ENCODE assay signal across 16 cellular contexts in genomic region chr5:142115937-142116614, GRCh38. TPM values are rescaled to one million over a fixed set of nuclear protein-coding genes. Genes with fewer than 3 reads are reported as not detected.
DNase-seq lines count a peak whose midpoint lies in the region; TF ChIP-seq lines count a peak whose summit lies in the region.
"Had no signal": no experiment of that assay in that cellular context is flagged by ENCODE, and none has a peak within 500 bp of the region (broad histone marks: within the 10 kb centered on the region; RNA-seq: fewer than 3 reads in every experiment).

No MANE protein-coding gene starts in this region.

- DNase-seq in activated naive CD4-positive, alpha-beta T cell treated with anti-CD3 and anti-CD28 coated beads for 36 hours, result no peak
- no peak for DNase-seq in activated naive CD4-positive, alpha-beta T cell treated with anti-CD3 and anti-CD28 coated beads, Interleukin-2, amount 10 ng/mL, durations not matched to agents 7 days and 5 days
- DNase-seq in SK-N-MC (ENCODE audit: low read depth, low spot score), result no peak
- DNase-seq in epithelial cell of esophagus (ENCODE audit: low read depth), result peak; percentile 59
- DNase-seq in activated CD8-positive, alpha-beta memory T cell treated with anti-CD3 and anti-CD28 coated beads, Interleukin-2, amount 50 U/mL, for 48 hours, result no peak
- DNase-seq in KBM-7, result no peak
- no peak for DNase-seq in mucosa of gallbladder (ENCODE audit: low spot score)
- DNase-seq: amniotic stem cell; midbrain; NCI-H146; NCI-H524 treated with DMSO at 0.1 percent for 48 hours; pancreas; stimulated activated CD4-positive, alpha-beta T cell treated with anti-CD3 and anti-CD28 coated beads, Interleukin-15, amount 100 ng/mL, for 24 hours; T1000 had no signal

- H3K4me3 Mint-ChIP-seq in activated naive CD4-positive, alpha-beta T cell treated with anti-CD3 and anti-CD28 coated beads for 36 hours, result no peak overlapping the region
- H3K4me3 Mint-ChIP-seq in activated naive CD4-positive, alpha-beta T cell treated with anti-CD3 and anti-CD28 coated beads, Interleukin-2, amount 10 ng/mL, durations not matched to agents 7 days and 5 days, result no peak overlapping the region

- H3K9me3 Mint-ChIP-seq in activated naive CD4-positive, alpha-beta T cell treated with anti-CD3 and anti-CD28 coated beads for 36 hours, result peaks cover 2% of the 10 kb centered on the region
- H3K9me3 Mint-ChIP-seq in activated naive CD4-positive, alpha-beta T cell treated with anti-CD3 and anti-CD28 coated beads, Interleukin-2, amount 10 ng/mL, durations not matched to agents 7 days and 5 days, result no peaks in the 10 kb centered on the region

- intact Hi-C loops in activated naive CD4-positive, alpha-beta T cell treated with anti-CD3 and anti-CD28 coated beads for 36 hours (cut with micrococcal nuclease), result no loop called here

- no peak overlapping the region for H3K9ac ChIP-seq in SK-N-MC (ENCODE audit: insufficient read length)
- no peak overlapping the region for H3K9ac ChIP-seq in subcutaneous abdominal adipose tissue (ENCODE audit: low read length in 5 of 5)

- peaks cover 46% of the 10 kb centered on the region for H3K36me3 Mint-ChIP-seq in activated naive CD4-positive, alpha-beta T cell treated with anti-CD3 and anti-CD28 coated beads for 36 hours (ENCODE audit: low read depth)
- peaks cover 44% of the 10 kb centered on the region for H3K36me3 Mint-ChIP-seq in activated naive CD4-positive, alpha-beta T cell treated with anti-CD3 and anti-CD28 coated beads, Interleukin-2, amount 10 ng/mL, durations not matched to agents 7 days and 5 days

- H3K27me3 Mint-ChIP-seq in activated naive CD4-positive, alpha-beta T cell treated with anti-CD3 and anti-CD28 coated beads for 36 hours (ENCODE audit: low read depth), result no peaks in the 10 kb centered on the region
- no peaks in the 10 kb centered on the region for H3K27me3 Mint-ChIP-seq in activated naive CD4-positive, alpha-beta T cell treated with anti-CD3 and anti-CD28 coated beads, Interleukin-2, amount 10 ng/mL, durations not matched to agents 7 days and 5 days

- H3K36me3 ChIP-seq in SK-N-MC (ENCODE audit: insufficient read depth, low read length) (no peaks in the 10 kb centered on the region), subcutaneous abdominal adipose tissue (ENCODE audit: control insufficient read depth in 5 of 5, insufficient read depth in 5 of 5, low read length in 5 of 5) (peaks cover 2 to 6% (median 4%) of the 10 kb centered on the region in 5 donors)
- H3K36me3 ChIP-seq: pancreas had no signal

- in situ Hi-C loops in KBM-7 (cut with MboI; ENCODE audit: low pct_unique_long_range_greater_than_20kb, low sequenced_read_pairs), result no loop called here

- H3K4me3 ChIP-seq in SK-N-MC (no peak overlapping the region), epithelial cell of esophagus (ENCODE audit: low read length) (no peak overlapping the region), subcutaneous abdominal adipose tissue (ENCODE audit: low read depth in 1 of 5, low read length in 5 of 5) (no peak overlapping the region)
- H3K4me3 ChIP-seq: pancreas, tibial nerve had no signal

- CTCF ChIA-PET in activated naive CD4-positive, alpha-beta T cell treated with anti-CD3 and anti-CD28 coated beads for 36 hours (lab: Charles Lee), result interaction anchor here (1.1 kb wide), 1 partner anchor 7 kb away, joined by 5 read pairs; no protein-coding TSS in a partner anchor
- CTCF ChIA-PET in activated naive CD4-positive, alpha-beta T cell treated with anti-CD3 and anti-CD28 coated beads, Interleukin-2, amount 10 ng/mL, durations not matched to agents 7 days and 5 days (lab: Charles Lee), result interaction anchor here (0.9 to 1.6 kb wide), 3 partner anchors 12 to 100 kb away, joined by 3 to 4 read pairs (median 3); no protein-coding TSS in a partner anchor

- H3K27me3 ChIP-seq in subcutaneous abdominal adipose tissue (ENCODE audit: control insufficient read depth in 5 of 5, insufficient read depth in 4 of 5, low read length in 5 of 5), result no peaks in the 10 kb centered on the region
- H3K27me3 ChIP-seq: pancreas, tibial nerve had no signal

- H3K27ac Mint-ChIP-seq in activated naive CD4-positive, alpha-beta T cell treated with anti-CD3 and anti-CD28 coated beads for 36 hours, result peak overlapping the region; percentile 73
- H3K27ac Mint-ChIP-seq in activated naive CD4-positive, alpha-beta T cell treated with anti-CD3 and anti-CD28 coated beads, Interleukin-2, amount 10 ng/mL, durations not matched to agents 7 days and 5 days, result no peak overlapping the region

- H3K27ac ChIP-seq in SK-N-MC (peak overlapping the region; percentile 56; the same call in 1 of the 2 replicates), subcutaneous abdominal adipose tissue (ENCODE audit: low read depth, low read length) (peak overlapping the region; percentile 44)
- H3K27ac ChIP-seq: pancreas, tibial nerve had no signal

- peaks cover 87% of the 10 kb centered on the region for H3K4me1 Mint-ChIP-seq in activated naive CD4-positive, alpha-beta T cell treated with anti-CD3 and anti-CD28 coated beads for 36 hours (ENCODE audit: low read depth)
- H3K4me1 Mint-ChIP-seq in activated naive CD4-positive, alpha-beta T cell treated with anti-CD3 and anti-CD28 coated beads, Interleukin-2, amount 10 ng/mL, durations not matched to agents 7 days and 5 days, result peaks cover 77% of the 10 kb centered on the region

- H3K9me3 ChIP-seq in SK-N-MC (ENCODE audit: low read depth, low read length), result no peaks in the 10 kb centered on the region
- no peaks in the 10 kb centered on the region for H3K9me3 ChIP-seq in subcutaneous abdominal adipose tissue (ENCODE audit: control insufficient read depth in 5 of 5, low read length in 5 of 5)
- H3K9me3 ChIP-seq: pancreas, tibial nerve had no signal

- TF ChIP-seq CTCF in epithelial cell of esophagus (IDR thresholded peaks at IDR 0.05; ENCODE audit: insufficient read depth, low read depth, low read length, missing control alignments), result no peak

- H3K4me1 ChIP-seq in subcutaneous abdominal adipose tissue (ENCODE audit: control insufficient read depth in 5 of 5, insufficient read depth in 5 of 5, low read length in 5 of 5), result peaks cover 5 to 67% (median 37%) of the 10 kb centered on the region in 5 donors

RNA-seq across cellular contexts. Expression of gene NDFIP1, which starts 7.5 kb away (rescaled TPM):
- 100 to 1,000 TPM; 103 to 104 TPM for total RNA-seq in activated naive CD4-positive, alpha-beta T cell treated with anti-CD3 and anti-CD28 coated beads for 36 hours
- total RNA-seq in mucosa of gallbladder, result 80.0 TPM
